In genomic region chr2:216768908-216769401, GRCh38 we compare ENCODE assay signal across 1 cellular context.
TF ChIP-seq lines count a peak whose summit lies in the region.

No MANE protein-coding gene starts in this region.

TF ChIP-seq in K562, 482 proteins besides CTCF, POLR2A, EP300 and RAD21 (continued from another document and continues in another):
- TF ChIP-seq CHAMP1 (IDR thresholded peaks at IDR 0.05) (no peak), NRF1 (conservative IDR thresholded peaks at IDR 0.05 in 1 of 2, IDR thresholded peaks at IDR 0.05 in 1 of 2) (no peak), TAL1 (IDR thresholded peaks at IDR 0.05) (peak; percentile 64), MBD2 (IDR thresholded peaks at IDR 0.05; ENCODE audit: borderline replicate concordance, low read depth) (no peak), HDAC3 (IDR thresholded peaks at IDR 0.05; ENCODE audit: borderline replicate concordance, partially characterized antibody) (no peak), CGGBP1 (CRISPR knock-in tag; IDR thresholded peaks at IDR 0.05) (no peak), HOXB6 (CRISPR knock-in tag; IDR thresholded peaks at IDR 0.05; ENCODE audit: borderline replicate concordance) (no peak), RBM15 (IDR thresholded peaks at IDR 0.05; ENCODE audit: insufficient read depth, low read length) (no peak), CCNT2 (IDR thresholded peaks at IDR 0.05; ENCODE audit: borderline replicate concordance, extremely low read depth, insufficient read length, low read depth, low read length) (peak; percentile 78), NCOA1 (IDR thresholded peaks at IDR 0.05; ENCODE audit: low read depth) (no peak), ZBTB5 (IDR thresholded peaks at IDR 0.05) (no peak), ZNF445 (CRISPR knock-in tag; IDR thresholded peaks at IDR 0.05; ENCODE audit: low read depth) (no peak), ZNF347 (CRISPR knock-in tag; IDR thresholded peaks at IDR 0.05; ENCODE audit: low read depth) (no peak), IRF9 (tag; IDR thresholded peaks at IDR 0.05) (no peak), PTRF (tag; IDR thresholded peaks at IDR 0.05) (no peak), GTF2A2 (tag; IDR thresholded peaks at IDR 0.05) (no peak), SIX5 (IDR thresholded peaks at IDR 0.05; ENCODE audit: borderline replicate concordance in 1 of 2, insufficient read depth in 1 of 2, low read depth in 1 of 2, low read length in 2 of 2) (no peak), CHD1 (IDR thresholded peaks at IDR 0.05; ENCODE audit: low read length) (no peak), DPF2 (IDR thresholded peaks at IDR 0.05) (peak; percentile 46; the same call in 1 of the 2 replicates), TAF9B (IDR thresholded peaks at IDR 0.05; ENCODE audit: partially characterized antibody) (no peak), PRPF4 (IDR thresholded peaks at IDR 0.05; ENCODE audit: insufficient read depth, low read depth, low read length, poor library complexity, severe bottlenecking) (no peak), E2F3 (CRISPR knock-in tag; IDR thresholded peaks at IDR 0.05) (no peak), ZNF77 (CRISPR knock-in tag; IDR thresholded peaks at IDR 0.05) (no peak), FOXJ2 (tag; IDR thresholded peaks at IDR 0.05) (no peak), STAT6 (CRISPR knock-in tag; IDR thresholded peaks at IDR 0.05) (no peak), ZNF444 (CRISPR knock-in tag; IDR thresholded peaks at IDR 0.05) (no peak), SRSF3 (IDR thresholded peaks at IDR 0.05; ENCODE audit: insufficient read depth, low read length) (no peak), CREB3L1 (IDR thresholded peaks at IDR 0.05; ENCODE audit: borderline replicate concordance, low read depth) (no peak), RREB1 (CRISPR knock-in tag; IDR thresholded peaks at IDR 0.05) (no peak), ZC3H8 (IDR thresholded peaks at IDR 0.05) (no peak), ZHX1 (conservative IDR thresholded peaks at IDR 0.05; ENCODE audit: low read length) (no peak), SMAD4 (CRISPR knock-in tag; conservative IDR thresholded peaks at IDR 0.05) (no peak), TEAD4 (IDR thresholded peaks at IDR 0.05; ENCODE audit: low read length) (peak; percentile 30; the same call in 1 of the 2 replicates), TEAD4 (CRISPR knock-in tag; IDR thresholded peaks at IDR 0.05; ENCODE audit: borderline replicate concordance) (no peak), ZNF639 (CRISPR knock-in tag; conservative IDR thresholded peaks at IDR 0.05 in 1 of 2, IDR thresholded peaks at IDR 0.05 in 1 of 2) (no peak), FOXK2 (conservative IDR thresholded peaks at IDR 0.05 in 1 of 2, IDR thresholded peaks at IDR 0.05 in 1 of 2; ENCODE audit: low read depth in 2 of 2) (0 out of 4 replicates have a peak, but pooled peaks of 1 of the 2 experiments have one; percentile 24), E2F4 (CRISPR knock-in tag; IDR thresholded peaks at IDR 0.05; ENCODE audit: low read depth) (no peak)
